Comparison of ENCODE assay signal across 19 cellular contexts in genomic region chr9:122329592-122329991, GRCh38. TPM values are rescaled to one million over a fixed set of nuclear protein-coding genes. Genes with fewer than 3 reads are reported as not detected.
"Had no signal": no experiment of that assay in that cellular context is flagged by ENCODE, and none has a peak within 500 bp of the region (broad histone marks: within the 10 kb centered on the region; RNA-seq: fewer than 3 reads in every experiment).

No MANE protein-coding gene starts in this region.

- H3K27ac ChIP-seq: body of pancreas, coronary artery, foreskin keratinocyte, skin epidermis, transverse colon had no signal

- H3K27me3 ChIP-seq: body of pancreas, foreskin keratinocyte, transverse colon had no signal

- H3K4me3 Mint-ChIP-seq: activated CD4-positive, alpha-beta T cell treated with anti-CD3 and anti-CD28 coated beads, Interleukin-2, amount 10 ng/mL, durations not matched to agents 7 days and 5 days; activated naive CD8-positive, alpha-beta T cell treated with anti-CD3 and anti-CD28 coated beads for 36 hours; naive thymus-derived CD8-positive, alpha-beta T cell had no signal

- H3K36me3 ChIP-seq: transverse colon had no signal

- ATAC-seq: body of pancreas; foreskin keratinocyte; naive thymus-derived CD8-positive, alpha-beta T cell had no signal

- H3K27ac Mint-ChIP-seq: activated CD4-positive, alpha-beta T cell treated with anti-CD3 and anti-CD28 coated beads, Interleukin-2, amount 10 ng/mL, durations not matched to agents 7 days and 5 days; activated naive CD8-positive, alpha-beta T cell treated with anti-CD3 and anti-CD28 coated beads for 36 hours; naive thymus-derived CD8-positive, alpha-beta T cell had no signal

- H3K9me3 ChIP-seq: body of pancreas, transverse colon had no signal

- H3K4me3 ChIP-seq: body of pancreas, coronary artery, skin epidermis, transverse colon had no signal

- H3K4me1 Mint-ChIP-seq: activated CD4-positive, alpha-beta T cell treated with anti-CD3 and anti-CD28 coated beads, Interleukin-2, amount 10 ng/mL, durations not matched to agents 7 days and 5 days; activated naive CD8-positive, alpha-beta T cell treated with anti-CD3 and anti-CD28 coated beads for 36 hours had no signal

- H3K9me3 Mint-ChIP-seq: activated CD4-positive, alpha-beta T cell treated with anti-CD3 and anti-CD28 coated beads, Interleukin-2, amount 10 ng/mL, durations not matched to agents 7 days and 5 days; activated naive CD8-positive, alpha-beta T cell treated with anti-CD3 and anti-CD28 coated beads for 36 hours; naive thymus-derived CD8-positive, alpha-beta T cell had no signal

- H3K4me1 ChIP-seq: body of pancreas, foreskin keratinocyte, transverse colon had no signal

- H3K27me3 Mint-ChIP-seq: activated CD4-positive, alpha-beta T cell treated with anti-CD3 and anti-CD28 coated beads, Interleukin-2, amount 10 ng/mL, durations not matched to agents 7 days and 5 days; activated naive CD8-positive, alpha-beta T cell treated with anti-CD3 and anti-CD28 coated beads for 36 hours; naive thymus-derived CD8-positive, alpha-beta T cell had no signal

- DNase-seq: activated CD4-positive, alpha-beta T cell treated with anti-CD3 and anti-CD28 coated beads, Interleukin-2, amount 10 ng/mL, durations not matched to agents 7 days and 5 days; activated CD4-positive, CD25-positive, alpha-beta regulatory T cell; activated gamma-delta T cell treated with Interleukin-2 at 50 U/mL for 16 hours; activated naive CD8-positive, alpha-beta T cell treated with anti-CD3 and anti-CD28 coated beads for 36 hours; amygdala; body of pancreas; central memory CD4-positive, alpha-beta T cell; effector CD4-positive, alpha-beta T cell; foreskin keratinocyte; left cardiac atrium; naive thymus-derived CD8-positive, alpha-beta T cell; retina; stimulated activated CD4-positive, alpha-beta T cell treated with anti-CD3 and anti-CD28 coated beads, Interleukin-15, amount 100 ng/mL, for 24 hours; stimulated activated CD4-positive, alpha-beta T cell treated with anti-CD3 and anti-CD28 coated beads, Interleukin-4, amount 100 ng/mL, for 1 hour; stimulated activated naive CD4-positive, alpha-beta T cell; T-helper 2 cell; transverse colon had no signal

RNA-seq across cellular contexts. Expression of gene PTGS1, which starts 41.2 kb away (rescaled TPM):
- total RNA-seq: activated CD4-positive, alpha-beta T cell treated with anti-CD3 and anti-CD28 coated beads, Interleukin-2, amount 10 ng/mL, durations not matched to agents 7 days and 5 days had no signal
